Comparison of ENCODE assay signal across 8 cellular contexts in genomic region chr4:76198411-76199237, GRCh38. TPM values are rescaled to one million over a fixed set of nuclear protein-coding genes. Genes with fewer than 3 reads are reported as not detected.
A peak's percentile ranks its signal among the peaks of the same experiment; 100 is the strongest.
DNase-seq lines count a peak whose midpoint lies in the region; ATAC-seq lines count a peak whose summit lies in the region.

No MANE protein-coding gene starts in this region.

- no peak for DNase-seq in activated T-cell treated with anti-CD3 and anti-CD28 coated beads, Interleukin-2, amount 50 U/mL, for 24 hours
- DNase-seq in activated T-cell treated with anti-CD3 and anti-CD28 coated beads for 4 hours = no peak
- DNase-seq in NCI-H1417 (lab: John Stamatoyannopoulos, UW) = peak; percentile 89 to 95 (median 89)
- DNase-seq in T1000 (lab: John Stamatoyannopoulos, UW) = peak; percentile 8
- DNase-seq in epidermal melanocyte (ENCODE audit: insufficient read length, low spot score) = peak; percentile 33
- DNase-seq in naive B cell = peak; percentile 31

- no peaks in the 10 kb centered on the region for H3K27me3 Mint-ChIP-seq in activated T-cell treated with anti-CD3 and anti-CD28 coated beads, Interleukin-2, amount 50 U/mL, for 24 hours
- no peaks in the 10 kb centered on the region for H3K27me3 Mint-ChIP-seq in naive B cell

- H3K4me1 ChIP-seq in urinary bladder (ENCODE audit: insufficient read depth) = peaks cover 3% of the 10 kb centered on the region

- ATAC-seq in HG02623 (IDR thresholded peaks at IDR 0.05; ENCODE audit: unreplicated experiment) = peak; percentile 43
- peak; percentile 16 to 24 for ATAC-seq in naive B cell (ENCODE audit: low read depth in 2 of 2)

- no peaks in the 10 kb centered on the region for H3K36me3 ChIP-seq in urinary bladder (ENCODE audit: insufficient read depth)

- peaks cover 1% of the 10 kb centered on the region for H3K9me3 Mint-ChIP-seq in activated T-cell treated with anti-CD3 and anti-CD28 coated beads, Interleukin-2, amount 50 U/mL, for 24 hours
- no peaks in the 10 kb centered on the region for H3K9me3 Mint-ChIP-seq in naive B cell

- peaks cover 20% of the 10 kb centered on the region for H3K36me3 Mint-ChIP-seq in activated T-cell treated with anti-CD3 and anti-CD28 coated beads, Interleukin-2, amount 50 U/mL, for 24 hours (ENCODE audit: low read depth)
- peaks cover 12 to 15% of the 10 kb centered on the region in 2 donors for H3K36me3 Mint-ChIP-seq in naive B cell

- peaks cover 54% of the 10 kb centered on the region for H3K4me1 Mint-ChIP-seq in activated T-cell treated with anti-CD3 and anti-CD28 coated beads, Interleukin-2, amount 50 U/mL, for 24 hours (ENCODE audit: low read depth)
- H3K4me1 Mint-ChIP-seq in naive B cell = peaks cover 38 to 57% (median 48%) of the 10 kb centered on the region in 3 donors

- H3K27ac Mint-ChIP-seq in activated T-cell treated with anti-CD3 and anti-CD28 coated beads, Interleukin-2, amount 50 U/mL, for 24 hours = peak overlapping the region; percentile 31
- peak overlapping the region; percentile 61 to 93 (median 86) for H3K27ac Mint-ChIP-seq in naive B cell

- WGBS in urinary bladder = 26% methylated on average over 4 of the region's 4 CpGs

- H3K4me3 Mint-ChIP-seq in activated T-cell treated with anti-CD3 and anti-CD28 coated beads, Interleukin-2, amount 50 U/mL, for 24 hours = peak overlapping the region; percentile 1
- peak overlapping the region in 6 of 8 donors; percentile 0 to 84 (median 54) for H3K4me3 Mint-ChIP-seq in naive B cell

- peak overlapping the region; percentile 72 for H3K27ac ChIP-seq in urinary bladder (ENCODE audit: low read depth)

- no peak overlapping the region for H3K4me3 ChIP-seq in urinary bladder (ENCODE audit: low read depth, low read length)

RNA-seq across cellular contexts. Expression of gene SCARB2, which starts 15.0 kb away (rescaled TPM):
- polyA plus RNA-seq in naive B cell (ENCODE audit: low read depth in 6 of 6) (10 to 100 TPM in 5 of 6 donors, 1 to 10 TPM in 1; 8.7 to 17.2 (median 15.6) TPM), urinary bladder (123 TPM)
- total RNA-seq in urinary bladder = 271 TPM

RNA-seq across cellular contexts. Expression of gene NUP54, which starts 50.4 kb away (rescaled TPM):
- 10 to 100 TPM; 23.9 to 43.5 (median 37.3) TPM for polyA plus RNA-seq in naive B cell (ENCODE audit: low read depth in 6 of 6)
- 94.5 TPM for total RNA-seq in urinary bladder
- 25.1 TPM for polyA plus RNA-seq in urinary bladder

RNA-seq across cellular contexts. Expression of gene FAM47E, which starts 52.9 kb away (rescaled TPM):
- under 1 TPM in 2 of 6 donors, not detected in 4; 0.31 to 0.60 TPM for polyA plus RNA-seq in naive B cell (ENCODE audit: low read depth in 6 of 6)
- 4.0 TPM for total RNA-seq in urinary bladder
- polyA plus RNA-seq in urinary bladder = 1.7 TPM

Comparison
In these comparisons a context has a peak if more than half of its experiments do, and no peak if none do; other contexts are left out.
1. DNase-seq: peak in NCI-H1417 (3 of 3), T1000 (single experiment), epidermal melanocyte (single experiment) and naive B cell (single experiment); none in activated T-cell treated with anti-CD3 and anti-CD28 coated beads, Interleukin-2, amount 50 U/mL, for 24 hours (single experiment) and activated T-cell treated with anti-CD3 and anti-CD28 coated beads for 4 hours (single experiment).